ENCODE assay signal across 9 cellular contexts in genomic region chr18:36095936-36096519, GRCh38. TPM values are rescaled to one million over a fixed set of nuclear protein-coding genes. Genes with fewer than 3 reads are reported as not detected.
A peak's percentile ranks its signal among the peaks of the same experiment; 100 is the strongest.
DNase-seq lines count a peak whose midpoint lies in the region; ATAC-seq and TF ChIP-seq lines count a peak whose summit lies in the region.
"Had no signal": no experiment of that assay in that cellular context is flagged by ENCODE, and none has a peak within 500 bp of the region (broad histone marks: within the 10 kb centered on the region; RNA-seq: fewer than 3 reads in every experiment).

No MANE protein-coding gene starts in this region.

- H3K9ac ChIP-seq in NT2/D1 (ENCODE audit: insufficient read length, low read depth): no peak overlapping the region
- H3K9ac ChIP-seq in mesenchymal stem cell (ENCODE audit: low read length): no peak overlapping the region

- H3K9me3 ChIP-seq in NT2/D1 (ENCODE audit: insufficient read depth, low read length) (no peaks in the 10 kb centered on the region), mesenchymal stem cell (ENCODE audit: control insufficient read depth, low read length) (no peaks in the 10 kb centered on the region)
- H3K9me3 ChIP-seq: SJCRH30 had no signal

- H3K36me3 ChIP-seq in NT2/D1 (ENCODE audit: insufficient read depth, insufficient read length, low read length) (no peaks in the 10 kb centered on the region), mesenchymal stem cell (ENCODE audit: control insufficient read depth in 1 of 2, insufficient read depth in 2 of 2, low read depth in 1 of 2, low read length in 2 of 2) (no peaks in the 10 kb centered on the region)
- H3K36me3 ChIP-seq: SJCRH30 had no signal

- H2AFZ ChIP-seq in mesenchymal stem cell (ENCODE audit: low read depth, low read length): no peak overlapping the region

- no CpG with 5 or more reads among the region's 1 CpG for WGBS in mesenchymal stem cell

- H2BK12ac ChIP-seq in mesenchymal stem cell (ENCODE audit: low read length in 2 of 2): no peak overlapping the region

- no peak overlapping the region for H3K27ac ChIP-seq in coronary artery
- H3K27ac ChIP-seq in mesenchymal stem cell (ENCODE audit: low read length, poor library complexity, severe bottlenecking): no peak overlapping the region
- H3K27ac ChIP-seq: SJCRH30 had no signal

- no peak overlapping the region for H2BK120ac ChIP-seq in mesenchymal stem cell (ENCODE audit: low read depth, low read length)

- no peak overlapping the region for H3K4me2 ChIP-seq in mesenchymal stem cell (ENCODE audit: low read length, poor library complexity, severe bottlenecking)

- no peak overlapping the region for H3K14ac ChIP-seq in mesenchymal stem cell (ENCODE audit: low read length in 2 of 2)

- H4K8ac ChIP-seq in mesenchymal stem cell (ENCODE audit: low read length): no peak overlapping the region

- no peak overlapping the region for H4K91ac ChIP-seq in mesenchymal stem cell (ENCODE audit: low read length)

- H3K4me3 ChIP-seq in NT2/D1 (ENCODE audit: insufficient read length, low read depth) (no peak overlapping the region), coronary artery (no peak overlapping the region), mesenchymal stem cell (ENCODE audit: insufficient read depth in 1 of 2, low read depth in 1 of 2, low read length in 2 of 2) (no peak overlapping the region)
- H3K4me3 ChIP-seq: SJCRH30 had no signal

- DNase-seq in DMS153 treated with DMSO at 0.1 percent for 48 hours (lab: John Stamatoyannopoulos, UW; ENCODE audit: unreplicated experiment) (peak; percentile 65), HPDE6-E6E7 (ENCODE audit: extremely low spot score) (peak; percentile 23), NT2/D1 (ENCODE audit: low read depth, low spot score) (peak; percentile 20), coronary artery (ENCODE audit: low spot score) (no peak), mesenchymal stem cell (peak; percentile 71)

- ATAC-seq in HG02678 (IDR thresholded peaks at IDR 0.05; ENCODE audit: unreplicated experiment): no peak
- no peak for ATAC-seq in HG03095 (IDR thresholded peaks at IDR 0.05; ENCODE audit: unreplicated experiment)
- ATAC-seq in HG03108 (IDR thresholded peaks at IDR 0.05; ENCODE audit: unreplicated experiment): no peak

- no peak overlapping the region for H2BK15ac ChIP-seq in mesenchymal stem cell (ENCODE audit: low read depth, poor library complexity, severe bottlenecking)

- TF ChIP-seq CTCF in coronary artery (IDR thresholded peaks at IDR 0.05): peak; percentile 31

- no peak overlapping the region for H3K23ac ChIP-seq in mesenchymal stem cell (ENCODE audit: low read length in 2 of 2)

- H3K27me3 ChIP-seq in NT2/D1 (ENCODE audit: insufficient read depth, insufficient read length) (no peaks in the 10 kb centered on the region), mesenchymal stem cell (ENCODE audit: control insufficient read depth in 1 of 2, insufficient read depth in 1 of 2, low read length in 2 of 2) (no peaks in the 10 kb centered on the region)
- H3K27me3 ChIP-seq: SJCRH30 had no signal

- no peak overlapping the region for H3K18ac ChIP-seq in mesenchymal stem cell (ENCODE audit: low read depth in 1 of 2, low read length in 2 of 2)

- H2BK5ac ChIP-seq in mesenchymal stem cell (ENCODE audit: low read depth, low read length, poor library complexity, severe bottlenecking): no peak overlapping the region

- H3K79me1 ChIP-seq in mesenchymal stem cell (replicated peaks; ENCODE audit: low read length, poor library complexity, severe bottlenecking): no peaks in the 10 kb centered on the region

- H3K4me1 ChIP-seq in NT2/D1 (ENCODE audit: insufficient read depth, insufficient read length): no peaks in the 10 kb centered on the region
- H3K4me1 ChIP-seq in mesenchymal stem cell (ENCODE audit: control insufficient read depth, insufficient read depth, low read depth, low read length): no peaks in the 10 kb centered on the region
- H3K4me1 ChIP-seq: SJCRH30 had no signal

- H3K4ac ChIP-seq in mesenchymal stem cell (ENCODE audit: low read depth in 1 of 2, low read length in 2 of 2): no peak overlapping the region

- H2AK5ac ChIP-seq in mesenchymal stem cell (ENCODE audit: low read length, severe bottlenecking): no peak overlapping the region

RNA-seq across cellular contexts. Expression of gene RPRD1A, which starts 28.7 kb away (rescaled TPM):
- polyA plus RNA-seq in mesenchymal stem cell (2013, experiment 1 of 2): 37.9 TPM
- polyA plus RNA-seq in mesenchymal stem cell (2013, experiment 2 of 2): 36.5 TPM

RNA-seq across cellular contexts. Expression of gene SLC39A6, which starts 33.1 kb away (rescaled TPM):
- polyA plus RNA-seq in mesenchymal stem cell (2013, experiment 1 of 2): 155 TPM
- polyA plus RNA-seq in mesenchymal stem cell (2013, experiment 2 of 2): 158 TPM

RNA-seq across cellular contexts. Expression of gene ELP2, which starts 33.7 kb away (rescaled TPM):
- polyA plus RNA-seq in mesenchymal stem cell (2013, experiment 1 of 2): 69.9 TPM
- 67.5 TPM for polyA plus RNA-seq in mesenchymal stem cell (2013, experiment 2 of 2)
